Comparison of ENCODE assay signal across 8 cellular contexts in genomic region chr4:40629401-40630334, GRCh38. TPM values are rescaled to one million over a fixed set of nuclear protein-coding genes. Genes with fewer than 3 reads are reported as not detected.
DNase-seq lines count a peak whose midpoint lies in the region; ATAC-seq and FAIRE-seq lines count a peak whose summit lies in the region.

RBM47 (minus strand) TSS chr4:40629864; CDS start chr4:40438893, 190,971 bp downstream.

- no peaks in the 10 kb centered on the region for H3K9me3 ChIP-seq in small intestine (ENCODE audit: control insufficient read depth, low read depth)

- H3K4me1 ChIP-seq in small intestine (ENCODE audit: control insufficient read depth in 2 of 2, insufficient read depth in 1 of 2, low read depth in 1 of 2, low read length in 1 of 2), result no peaks in the 10 kb centered on the region

- FAIRE-seq in small intestine (lab: Jason Lieb, UNC), result no peak

- peak within 1 kb of the TSS; percentile 35 to 93 for H3K27ac ChIP-seq in small intestine (ENCODE audit: low read depth in 1 of 2, low read length in 1 of 2)

- in situ Hi-C loops in T47D (cut with HindIII; ENCODE audit: low pct_unique_long_range_greater_than_20kb, low sequenced_read_pairs), result no loop called here

- no peaks in the 10 kb centered on the region for H3K36me3 ChIP-seq in small intestine (ENCODE audit: control insufficient read depth in 2 of 2, insufficient read depth in 2 of 2, low read length in 2 of 2)

- WGBS in small intestine, 3 donors, result 2 to 8% (median 7%) methylated on average over 42 to 53 of the region's 53 CpGs

- peak; percentile 3 for DNase-seq in DMS 273 treated with DMSO at 0.1 percent for 48 hours (lab: John Stamatoyannopoulos, UW)
- DNase-seq in RPMI8226, result peak; percentile 81
- peak; percentile 28 to 95 for DNase-seq in T47D (ENCODE audit: low read depth in 1 of 2, low spot score in 1 of 2)
- peak; percentile 51 for DNase-seq in iris pigment epithelial cell (ENCODE audit: low read depth)
- DNase-seq in small intestine, result peak; percentile 69
- DNase-seq in NCI-H187 treated with DMSO at 0.1 percent for 48 hours (lab: John Stamatoyannopoulos, UW), result no peak

- peak within 1 kb of the TSS; percentile 40 to 68 for H3K4me3 ChIP-seq in small intestine (ENCODE audit: low read depth in 1 of 2, low read length in 2 of 2)

- peaks cover 0 to 1% of the 10 kb centered on the region in 2 donors for H3K27me3 ChIP-seq in small intestine (ENCODE audit: control insufficient read depth in 2 of 2, insufficient read depth in 2 of 2, low read length in 2 of 2)

- ATAC-seq in GM19455 (IDR thresholded peaks at IDR 0.05; ENCODE audit: unreplicated experiment) (peak; percentile 47), HG03521 (IDR thresholded peaks at IDR 0.05; ENCODE audit: unreplicated experiment) (peak; percentile 54)

RNA-seq across cellular contexts. Expression of gene RBM47, which starts in this region (rescaled TPM):
- polyA plus RNA-seq in small intestine, result 100 to 1,000 TPM in 1 of 3 donors, 10 to 100 TPM in 2; 49.5 to 111 (median 100.0) TPM
